In the genomic region with DNA sequence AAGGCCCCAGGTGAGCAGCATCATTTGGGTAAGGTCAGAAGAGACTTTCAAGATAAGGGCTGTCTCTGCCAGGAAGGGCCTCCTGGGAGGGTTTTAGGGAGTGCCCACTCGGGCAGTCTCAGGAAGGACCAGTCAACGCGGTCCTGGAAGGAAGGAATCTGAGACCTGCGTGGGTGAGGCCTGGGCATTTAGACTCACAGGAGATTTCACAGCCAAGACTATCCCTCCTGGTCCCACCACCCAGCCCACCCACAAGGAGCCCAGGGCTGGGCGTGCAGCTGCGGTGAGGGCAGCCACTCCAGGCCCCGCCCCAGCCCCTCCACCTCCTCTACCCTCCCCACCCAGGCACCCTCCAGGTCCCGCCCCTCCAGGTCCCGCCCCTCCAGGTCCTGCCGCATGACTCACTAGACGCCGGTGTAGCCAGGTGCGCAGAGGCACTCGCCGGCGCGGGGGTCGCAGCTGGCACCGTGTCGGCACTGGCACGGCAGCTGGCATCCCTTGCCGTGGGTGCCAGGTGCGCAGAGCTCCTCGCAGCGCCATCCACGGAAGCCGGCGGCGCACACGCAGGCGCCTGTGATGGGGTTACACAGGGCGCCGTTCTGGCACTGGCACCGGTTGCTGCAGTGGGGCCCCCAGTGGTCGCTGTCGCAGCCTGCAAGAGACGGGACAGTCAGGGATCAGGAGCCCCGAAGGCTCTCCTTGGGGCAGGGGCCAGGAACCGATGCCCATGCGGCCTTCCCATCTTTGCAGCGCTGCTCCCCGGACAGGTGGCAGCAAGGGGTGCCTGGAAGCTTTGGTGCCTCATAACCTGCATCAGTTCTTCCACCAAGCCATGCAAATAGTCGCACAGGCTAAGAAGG, we compare ENCODE assay signal across 8 cellular contexts.
DNase-seq lines count a peak whose midpoint lies in the region; ATAC-seq and TF ChIP-seq lines count a peak whose summit lies in the region.

No MANE protein-coding gene starts in this region.

- no peaks in the 10 kb centered on the region for H3K9me3 Mint-ChIP-seq in activated naive CD4-positive, alpha-beta T cell treated with anti-CD3 and anti-CD28 coated beads, Interleukin-2, amount 50 U/mL, for 72 hours

- H3K36me3 Mint-ChIP-seq in activated naive CD4-positive, alpha-beta T cell treated with anti-CD3 and anti-CD28 coated beads, Interleukin-2, amount 50 U/mL, for 72 hours = no peaks in the 10 kb centered on the region

- ATAC-seq in RWPE2 (ENCODE audit: low read depth) (peak; percentile 76), left lobe of liver (peak; percentile 22)
- ATAC-seq in activated naive CD4-positive, alpha-beta T cell treated with anti-CD3 and anti-CD28 coated beads, Interleukin-2, amount 50 U/mL, for 72 hours = peak; percentile 43 to 90

- in situ Hi-C loops in HAP-1 (cut with MboI; ENCODE audit: low sequenced_read_pairs) = no loop called here

- H3K27ac Mint-ChIP-seq in activated naive CD4-positive, alpha-beta T cell treated with anti-CD3 and anti-CD28 coated beads, Interleukin-2, amount 50 U/mL, for 72 hours = no peak overlapping the region

- H3K4me3 ChIP-seq in HAP-1 (peak overlapping the region; percentile 23), RWPE2 (ENCODE audit: severe bottlenecking) (peak overlapping the region; percentile 14)

- H3K27me3 ChIP-seq in HAP-1 (ENCODE audit: low read depth) (peaks cover 51% of the 10 kb centered on the region), RWPE2 (ENCODE audit: insufficient read depth, poor library complexity, severe bottlenecking) (peaks cover 23% of the 10 kb centered on the region)

- no peaks in the 10 kb centered on the region for H3K36me3 ChIP-seq in HAP-1 (replicated peaks)
- no peaks in the 10 kb centered on the region for H3K36me3 ChIP-seq in RWPE2 (ENCODE audit: low read depth)

- peak; percentile 65 for DNase-seq in D341Med (ENCODE audit: low spot score)
- peak; percentile 57 to 82 for DNase-seq in HAP-1 (ENCODE audit: low spot score in 2 of 2)
- peak; percentile 89 for DNase-seq in RWPE2 (ENCODE audit: low spot score)
- peak in 1 of 2 donors; percentile 39 for DNase-seq in activated naive CD4-positive, alpha-beta T cell treated with anti-CD3 and anti-CD28 coated beads, Interleukin-2, amount 50 U/mL, for 72 hours (ENCODE audit: low spot score in 2 of 2)
- no peak for DNase-seq in left lobe of liver (ENCODE audit: low spot score)
- peak; percentile 47 to 66 for DNase-seq in stimulated activated CD8-positive, alpha-beta memory T cell treated with anti-CD3 and anti-CD28 coated beads, Interleukin-15, amount 100 ng/mL, for 4 hours (ENCODE audit: low read depth in 2 of 2)
- no peak for DNase-seq in OCI-M2 (lab: John Stamatoyannopoulos, UW; ENCODE audit: unreplicated experiment)
- no peak for DNase-seq in NK-92 treated with Interleukin-12 subunit alpha and Interleukin-12 subunit beta, amount 100 ng/mL, for 24 hours (lab: John Stamatoyannopoulos, UW)

- H3K4me1 ChIP-seq in HAP-1 (no peaks in the 10 kb centered on the region), RWPE2 (ENCODE audit: insufficient read depth, poor library complexity, severe bottlenecking) (peaks cover 12% of the 10 kb centered on the region)

- TF ChIP-seq CTCF in RWPE2 (IDR thresholded peaks at IDR 0.05; ENCODE audit: poor library complexity, severe bottlenecking) = peak; percentile 24

- H3K27ac ChIP-seq in RWPE2 (ENCODE audit: poor library complexity, severe bottlenecking) = no peak overlapping the region

- H3K9me3 ChIP-seq in HAP-1 (no peaks in the 10 kb centered on the region), RWPE2 (ENCODE audit: severe bottlenecking) (no peaks in the 10 kb centered on the region)

Comparison
In these comparisons a context has a peak if more than half of its experiments do, and no peak if none do; other contexts are left out.
1. DNase-seq: peak in D341Med (single experiment), HAP-1 (2 of 2), RWPE2 (single experiment) and stimulated activated CD8-positive, alpha-beta memory T cell treated with anti-CD3 and anti-CD28 coated beads, Interleukin-15, amount 100 ng/mL, for 4 hours (2 of 2); none in left lobe of liver (single experiment), OCI-M2 (single experiment) and NK-92 treated with Interleukin-12 subunit alpha and Interleukin-12 subunit beta, amount 100 ng/mL, for 24 hours (single experiment).
2. ATAC-seq: peak in every context shown above with its lines; median percentile 76 in RWPE2; 66 in activated naive CD4-positive, alpha-beta T cell treated with anti-CD3 and anti-CD28 coated beads, Interleukin-2, amount 50 U/mL, for 72 hours; 22 in left lobe of liver.